8 cellular contexts compared by ENCODE assay signal in genomic region chr1:78145105-78145580, GRCh38.
DNase-seq lines count a peak whose midpoint lies in the region; ATAC-seq, FAIRE-seq and TF ChIP-seq lines count a peak whose summit lies in the region.

No MANE protein-coding gene starts in this region.

- no peak overlapping the region for H3K4me3 Mint-ChIP-seq in activated CD4-positive, alpha-beta T cell treated with anti-CD3 and anti-CD28 coated beads for 36 hours
- no peak overlapping the region for H3K4me3 Mint-ChIP-seq in astrocyte (ENCODE audit: unreplicated experiment)

- H3K36me3 Mint-ChIP-seq in activated CD4-positive, alpha-beta T cell treated with anti-CD3 and anti-CD28 coated beads for 36 hours (ENCODE audit: low read depth): no peaks in the 10 kb centered on the region
- H3K36me3 Mint-ChIP-seq in astrocyte (ENCODE audit: low read depth, unreplicated experiment): no peaks in the 10 kb centered on the region

- H4K20me1 ChIP-seq in OCI-LY1 (ENCODE audit: insufficient read depth, low read length) (no peaks in the 10 kb centered on the region), astrocyte (ENCODE audit: insufficient read depth, low read length) (no peaks in the 10 kb centered on the region), hepatocyte (ENCODE audit: insufficient read depth, poor library complexity, severe bottlenecking) (no peaks in the 10 kb centered on the region)

- H3K79me2 ChIP-seq in OCI-LY1 (ENCODE audit: insufficient read depth, low read length) (no peaks in the 10 kb centered on the region), astrocyte (ENCODE audit: insufficient read depth, low read length) (no peaks in the 10 kb centered on the region), hepatocyte (no peaks in the 10 kb centered on the region)

- CTCF ChIA-PET in activated CD4-positive, alpha-beta T cell treated with anti-CD3 and anti-CD28 coated beads for 36 hours (lab: Charles Lee): interaction anchor here (0.6 to 8.4 kb wide), 13 partner anchors 11 to 1879 kb away, joined by 3 to 70 read pairs (median 4); partner anchors contain the start of gene IFI44

- TF ChIP-seq CTCF in OCI-LY1 (IDR thresholded peaks at IDR 0.05; ENCODE audit: low read length): peak; percentile 89
- TF ChIP-seq CTCF in astrocyte (IDR thresholded peaks at IDR 0.05; ENCODE audit: insufficient read depth, low read depth, low read length): peak; percentile 93
- TF ChIP-seq CTCF in hepatocyte (IDR thresholded peaks at IDR 0.05; ENCODE audit: poor library complexity): peak; percentile 89

- no peak overlapping the region for H3K27ac Mint-ChIP-seq in activated CD4-positive, alpha-beta T cell treated with anti-CD3 and anti-CD28 coated beads for 36 hours
- no peak overlapping the region for H3K27ac Mint-ChIP-seq in astrocyte (ENCODE audit: unreplicated experiment)

- H3K4me2 ChIP-seq in OCI-LY1 (ENCODE audit: low read length): no peak overlapping the region
- H3K4me2 ChIP-seq in astrocyte (ENCODE audit: low read length): no peak overlapping the region
- no peak overlapping the region for H3K4me2 ChIP-seq in hepatocyte

- H3K27me3 Mint-ChIP-seq in activated CD4-positive, alpha-beta T cell treated with anti-CD3 and anti-CD28 coated beads for 36 hours: peaks cover 2% of the 10 kb centered on the region
- H3K27me3 Mint-ChIP-seq in astrocyte (ENCODE audit: low read depth, unreplicated experiment): no peaks in the 10 kb centered on the region

- intact Hi-C loops in activated CD4-positive, alpha-beta T cell treated with anti-CD3 and anti-CD28 coated beads for 36 hours (cut with DNase I, micrococcal nuclease): loop anchor here (1.0 to 2.0 kb wide), 3 partner anchors 462 to 531 kb away; no protein-coding TSS in a partner anchor

- peak; percentile 81 for FAIRE-seq in astrocyte (lab: Jason Lieb, UNC)

- DNase-seq in activated CD4-positive, alpha-beta T cell treated with anti-CD3 and anti-CD28 coated beads for 36 hours: peak; percentile 60
- DNase-seq in activated CD4-positive, alpha-beta T cell treated with anti-CD3 and anti-CD28 coated beads for 1 hour: no peak
- peak; percentile 51 for DNase-seq in HS-5 (ENCODE audit: low read depth)
- peak; percentile 61 for DNase-seq in astrocyte (ENCODE audit: low read depth)
- peak; percentile 80 for DNase-seq in hepatocyte (ENCODE audit: low spot score)
- peak; percentile 58 for DNase-seq in skeletal muscle cell (ENCODE audit: low read depth)

- POLR2A ChIA-PET in activated CD4-positive, alpha-beta T cell treated with anti-CD3 and anti-CD28 coated beads for 36 hours (lab: Charles Lee): no interaction called here

- no peak overlapping the region for H3K4me3 ChIP-seq in OCI-LY1 (ENCODE audit: low read depth, low read length, poor library complexity, severe bottlenecking)
- H3K4me3 ChIP-seq in astrocyte (ENCODE audit: insufficient read depth, low read depth, low read length): no peak overlapping the region
- no peak overlapping the region for H3K4me3 ChIP-seq in hepatocyte
- H3K4me3 ChIP-seq in skeletal muscle cell (ENCODE audit: low read depth, low read length): no peak overlapping the region

- no peaks in the 10 kb centered on the region for H3K9me3 Mint-ChIP-seq in activated CD4-positive, alpha-beta T cell treated with anti-CD3 and anti-CD28 coated beads for 36 hours (ENCODE audit: low read depth)
- H3K9me3 Mint-ChIP-seq in astrocyte (ENCODE audit: unreplicated experiment): peaks cover 2% of the 10 kb centered on the region

- no peaks in the 10 kb centered on the region for H3K9me3 ChIP-seq in OCI-LY1 (ENCODE audit: low read length)
- no peaks in the 10 kb centered on the region for H3K9me3 ChIP-seq in astrocyte (ENCODE audit: insufficient read depth, low read depth, low read length)
- H3K9me3 ChIP-seq in hepatocyte (ENCODE audit: low read depth): no peaks in the 10 kb centered on the region

- 2% methylated on average over 2 of the region's 2 CpGs for WGBS in hepatocyte (ENCODE audit: low lambda C conversion rate, missing lambda C conversion rate)

- H3K27me3 ChIP-seq in OCI-LY1 (ENCODE audit: insufficient read depth, low read length) (no peaks in the 10 kb centered on the region), astrocyte (ENCODE audit: insufficient read depth, low read length) (no peaks in the 10 kb centered on the region), hepatocyte (no peaks in the 10 kb centered on the region)

- H3K9ac ChIP-seq in OCI-LY1 (ENCODE audit: low read length) (no peak overlapping the region), astrocyte (ENCODE audit: low read length) (no peak overlapping the region)

- no peaks in the 10 kb centered on the region for H3F3A ChIP-seq in OCI-LY1 (ENCODE audit: insufficient read depth, low read length)

- peak; percentile 70 for ATAC-seq in activated CD4-positive, alpha-beta T cell treated with anti-CD3 and anti-CD28 coated beads for 36 hours
- ATAC-seq in GM21619 (IDR thresholded peaks at IDR 0.05; ENCODE audit: unreplicated experiment): peak; percentile 86

- H3K4me1 Mint-ChIP-seq in activated CD4-positive, alpha-beta T cell treated with anti-CD3 and anti-CD28 coated beads for 36 hours: peaks cover 17% of the 10 kb centered on the region
- H3K4me1 Mint-ChIP-seq in astrocyte (ENCODE audit: low read depth, unreplicated experiment): peaks cover 8% of the 10 kb centered on the region

- H3K9me2 ChIP-seq in OCI-LY1 (ENCODE audit: low read depth, low read length) (no peaks in the 10 kb centered on the region), hepatocyte (replicated peaks; ENCODE audit: insufficient read depth) (no peaks in the 10 kb centered on the region)

- H3K36me3 ChIP-seq in OCI-LY1 (ENCODE audit: insufficient read depth, low read length) (no peaks in the 10 kb centered on the region), astrocyte (ENCODE audit: insufficient read depth, low read length) (no peaks in the 10 kb centered on the region), hepatocyte (replicated peaks; ENCODE audit: insufficient read depth, low read depth) (no peaks in the 10 kb centered on the region)

- H3K27ac ChIP-seq in OCI-LY1 (ENCODE audit: low read depth, low read length, poor library complexity, severe bottlenecking) (no peak overlapping the region), astrocyte (ENCODE audit: low read depth, low read length) (no peak overlapping the region), hepatocyte (no peak overlapping the region)

- H2AFZ ChIP-seq in OCI-LY1 (ENCODE audit: low read length): no peak overlapping the region
- H2AFZ ChIP-seq in astrocyte (ENCODE audit: low read depth, low read length): no peak overlapping the region
- H2AFZ ChIP-seq in hepatocyte: no peak overlapping the region

- H3K4me1 ChIP-seq in OCI-LY1 (ENCODE audit: insufficient read depth, low read length, severe bottlenecking) (peaks cover 8% of the 10 kb centered on the region), astrocyte (ENCODE audit: insufficient read depth, low read length) (no peaks in the 10 kb centered on the region), hepatocyte (ENCODE audit: insufficient read depth) (no peaks in the 10 kb centered on the region)
